In genomic region chr2:232038251-232038897, GRCh38 we compare ENCODE assay signal across 15 cellular contexts.
"Had no signal": no experiment of that assay in that cellular context is flagged by ENCODE, and none has a peak within 500 bp of the region (broad histone marks: within the 10 kb centered on the region; RNA-seq: fewer than 3 reads in every experiment).

No MANE protein-coding gene starts in this region.

- H3K27ac Mint-ChIP-seq: activated CD4-positive, alpha-beta memory T cell treated with anti-CD3 and anti-CD28 coated beads, Interleukin-2, amount 10 ng/mL, durations not matched to agents 7 days and 5 days; activated naive CD4-positive, alpha-beta T cell treated with anti-CD3 and anti-CD28 coated beads, Interleukin-2, amount 10 ng/mL, durations not matched to agents 7 days and 5 days; mesothelial cell of epicardium; T-helper 1 cell treated with Interleukin-12 subunit alpha and Interleukin-12 subunit beta and Interleukin-4 antibody, amounts not matched to agents 30 μg/mL and 1 μg/mL, for 36 hours had no signal

- H3K36me3 ChIP-seq: brain microvascular endothelial cell, right atrium auricular region, uterus had no signal

- H3K4me3 Mint-ChIP-seq: activated CD4-positive, alpha-beta memory T cell treated with anti-CD3 and anti-CD28 coated beads, Interleukin-2, amount 10 ng/mL, durations not matched to agents 7 days and 5 days; activated naive CD4-positive, alpha-beta T cell treated with anti-CD3 and anti-CD28 coated beads, Interleukin-2, amount 10 ng/mL, durations not matched to agents 7 days and 5 days; mesothelial cell of epicardium; T-helper 1 cell treated with Interleukin-12 subunit alpha and Interleukin-12 subunit beta and Interleukin-4 antibody, amounts not matched to agents 30 μg/mL and 1 μg/mL, for 36 hours had no signal

- DNase-seq: activated CD4-positive, alpha-beta memory T cell treated with anti-CD3 and anti-CD28 coated beads, Interleukin-2, amount 10 ng/mL, durations not matched to agents 7 days and 5 days; activated CD4-positive, alpha-beta T cell treated with anti-CD3 and anti-CD28 coated beads for 1 hour; activated naive CD4-positive, alpha-beta T cell treated with anti-CD3 and anti-CD28 coated beads, Interleukin-2, amount 10 ng/mL, durations not matched to agents 7 days and 5 days; amygdala; brain microvascular endothelial cell; esophagus squamous epithelium; posterior cingulate gyrus; tibial artery; uterus had no signal

- H3K4me1 ChIP-seq: right atrium auricular region, tibial artery, uterus had no signal

- H3K27me3 ChIP-seq: brain microvascular endothelial cell, esophagus squamous epithelium, right atrium auricular region, tibial artery, uterus had no signal

- FAIRE-seq: endometrium, TTC549 had no signal

- H3K27me3 Mint-ChIP-seq: activated CD4-positive, alpha-beta memory T cell treated with anti-CD3 and anti-CD28 coated beads, Interleukin-2, amount 10 ng/mL, durations not matched to agents 7 days and 5 days; activated naive CD4-positive, alpha-beta T cell treated with anti-CD3 and anti-CD28 coated beads, Interleukin-2, amount 10 ng/mL, durations not matched to agents 7 days and 5 days had no signal

- H3K27ac ChIP-seq: brain microvascular endothelial cell, esophagus squamous epithelium, right atrium auricular region, skin epidermis, tibial artery, uterus had no signal

- H3K9me3 ChIP-seq: uterus had no signal

- H3K4me1 Mint-ChIP-seq: mesothelial cell of epicardium had no signal

- H3K4me3 ChIP-seq: esophagus squamous epithelium, right atrium auricular region, skin epidermis, tibial artery, uterus had no signal
